9 cellular contexts compared by ENCODE assay signal in the genomic region with DNA sequence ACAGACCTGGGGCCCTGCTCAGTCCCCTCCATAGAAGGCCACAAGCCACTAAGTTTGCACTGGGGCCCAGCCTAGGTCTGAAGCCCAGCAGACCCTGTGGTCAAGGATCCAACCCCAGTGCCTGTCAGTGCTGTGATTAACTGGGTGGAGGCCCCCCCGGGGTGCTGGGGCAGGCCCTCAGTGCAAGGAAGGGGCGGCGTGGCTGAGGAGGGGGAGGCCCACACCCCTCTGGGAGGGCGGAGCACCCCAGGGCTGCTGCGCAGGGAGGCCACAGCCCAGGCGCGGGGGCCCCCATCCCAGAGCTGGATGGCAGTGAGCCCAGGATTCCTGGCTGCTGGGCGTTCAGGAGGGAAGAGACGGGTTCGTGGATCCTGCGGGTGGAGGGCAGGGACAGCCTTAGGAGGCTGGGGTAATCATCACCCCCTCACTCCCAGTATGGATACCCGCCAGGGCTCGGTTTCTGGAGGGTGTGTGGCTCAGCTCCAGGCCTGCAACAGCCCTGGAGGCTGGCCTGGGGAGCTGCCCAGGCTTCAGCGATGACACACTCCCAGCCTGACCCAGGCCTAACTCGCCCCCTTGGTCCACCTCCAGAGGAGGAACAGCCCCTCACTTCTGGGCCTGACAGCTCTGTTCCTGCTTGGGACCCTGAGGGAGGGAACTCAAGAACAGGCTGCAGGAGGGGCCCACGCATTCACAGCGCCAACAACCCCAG. TPM values are rescaled to one million over a fixed set of nuclear protein-coding genes. Genes with fewer than 3 reads are reported as not detected.
DNase-seq lines count a peak whose midpoint lies in the region; ATAC-seq, FAIRE-seq and TF ChIP-seq lines count a peak whose summit lies in the region.
"Had no signal": no experiment of that assay in that cellular context is flagged by ENCODE, and none has a peak within 500 bp of the region (broad histone marks: within the 10 kb centered on the region; RNA-seq: fewer than 3 reads in every experiment).

No MANE protein-coding gene starts in this region.

- intact Hi-C loops in CD14-positive monocyte (cut with micrococcal nuclease) = no loop called here

- H3K4me1 Mint-ChIP-seq in CD14-positive monocyte = peaks cover 4% of the 10 kb centered on the region

- FAIRE-seq in HTR-8/SVneo (lab: Jason Lieb, UNC) = no peak

- no peak for ATAC-seq in GM21529 (IDR thresholded peaks at IDR 0.05; ENCODE audit: unreplicated experiment)
- ATAC-seq in GM21447 (IDR thresholded peaks at IDR 0.05; ENCODE audit: unreplicated experiment) = no peak

- no peaks in the 10 kb centered on the region for H3K9me3 Mint-ChIP-seq in CD14-positive monocyte
- H3K9me3 Mint-ChIP-seq: CD8-positive, alpha-beta memory T cell had no signal

- H3K27me3 Mint-ChIP-seq in CD14-positive monocyte (ENCODE audit: low read depth in 3 of 3) = peaks cover 0 to 3% (median 0%) of the 10 kb centered on the region in 3 donors
- H3K27me3 Mint-ChIP-seq: CD8-positive, alpha-beta memory T cell had no signal

- TF ChIP-seq CTCF in fibroblast of pulmonary artery (IDR thresholded peaks at IDR 0.05; ENCODE audit: low read length, missing control alignments) (no peak), CD14-positive monocyte (IDR thresholded peaks at IDR 0.05) (no peak)

- DNase-seq in A172 (ENCODE audit: low spot score) = peak; percentile 87
- peak; percentile 5 for DNase-seq in NCI-H446 treated with DMSO at 0.1 percent for 48 hours (lab: John Stamatoyannopoulos, UW)
- DNase-seq in fibroblast of pulmonary artery (ENCODE audit: low read depth) = peak; percentile 85
- DNase-seq in myocyte (ENCODE audit: low read depth) = peak; percentile 39
- no peak for DNase-seq in HTR-8/SVneo (ENCODE audit: insufficient read length, low spot score)
- DNase-seq in CD14-positive monocyte (ENCODE audit: low spot score) = no peak

- H3K4me3 ChIP-seq in fibroblast of pulmonary artery (replicated peaks; ENCODE audit: low read depth, low read length) = no peak overlapping the region

- peaks cover 13 to 32% of the 10 kb centered on the region in 2 donors for H3K36me3 Mint-ChIP-seq in CD14-positive monocyte

- H3K27ac Mint-ChIP-seq in CD14-positive monocyte = peak overlapping the region in 1 of 7 donors; percentile 46

- no peak overlapping the region for H3K4me3 Mint-ChIP-seq in CD14-positive monocyte

RNA-seq across cellular contexts. Expression of a gene that starts 0.9 kb away (rescaled TPM):
- 6.6 and 16.8 TPM in 2 replicates for total RNA-seq in A172 (2014; rRNA removed; shearing (Covaris generic))
- 0.26 and 0.80 TPM in 2 replicates for total RNA-seq in myocyte
- 1.1 TPM for polyA plus RNA-seq in myocyte (2012)
- polyA plus RNA-seq in CD14-positive monocyte = not detected
- polyA plus RNA-seq: CD8-positive, alpha-beta memory T cell had no signal

RNA-seq across cellular contexts. Expression of a gene that starts 10.5 kb away (rescaled TPM):
- total RNA-seq in A172 (2014; rRNA removed; shearing (Covaris generic)) = 407 and 501 TPM in 2 replicates
- 200 and 214 TPM in 2 replicates for total RNA-seq in myocyte
- polyA plus RNA-seq in myocyte (2012) = 336 TPM
- polyA plus RNA-seq in CD14-positive monocyte = 100 to 1,000 TPM; 262 to 316 TPM

RNA-seq across cellular contexts. Expression of a gene that starts 15.0 kb away (rescaled TPM):
- 7.4 and 8.5 TPM in 2 replicates for total RNA-seq in A172 (2014; rRNA removed; shearing (Covaris generic))
- total RNA-seq in myocyte = 1.9 and 2.5 TPM in 2 replicates
- 2.4 TPM for polyA plus RNA-seq in myocyte (2012)
- polyA plus RNA-seq in CD14-positive monocyte = 1 to 10 TPM; 1.6 to 2.1 TPM

RNA-seq across cellular contexts. Expression of a gene that starts 41.5 kb away (rescaled TPM):
- total RNA-seq in A172 (2014; rRNA removed; shearing (Covaris generic)) = 103 and 141 TPM in 2 replicates
- 67.0 and 82.8 TPM in 2 replicates for total RNA-seq in myocyte
- polyA plus RNA-seq in myocyte (2012) = 79.5 TPM
- 100 to 1,000 TPM in 1 of 2 donors, 10 to 100 TPM in 1; 99.8 to 104 TPM for polyA plus RNA-seq in CD14-positive monocyte

RNA-seq across cellular contexts. Expression of a gene that starts 47.5 kb away (rescaled TPM):
- total RNA-seq in A172 (2014; rRNA removed; shearing (Covaris generic)) = 31.7 and 31.8 TPM in 2 replicates
- total RNA-seq in myocyte = 8.1 and 9.3 TPM in 2 replicates
- polyA plus RNA-seq in myocyte (2012) = 14.5 TPM
- polyA plus RNA-seq in CD14-positive monocyte = 10 to 100 TPM in 1 of 2 donors, 1 to 10 TPM in 1; 6.9 to 10.6 TPM

Comparison
In these comparisons a context has a peak if more than half of its experiments do, and no peak if none do; other contexts are left out.
1. DNase-seq: peak in A172 (single experiment), NCI-H446 treated with DMSO at 0.1 percent for 48 hours (single experiment), fibroblast of pulmonary artery (single experiment) and myocyte (single experiment); none in HTR-8/SVneo (single experiment) and CD14-positive monocyte (single experiment).